Comparison of ENCODE assay signal across 8 cellular contexts in the genomic region with DNA sequence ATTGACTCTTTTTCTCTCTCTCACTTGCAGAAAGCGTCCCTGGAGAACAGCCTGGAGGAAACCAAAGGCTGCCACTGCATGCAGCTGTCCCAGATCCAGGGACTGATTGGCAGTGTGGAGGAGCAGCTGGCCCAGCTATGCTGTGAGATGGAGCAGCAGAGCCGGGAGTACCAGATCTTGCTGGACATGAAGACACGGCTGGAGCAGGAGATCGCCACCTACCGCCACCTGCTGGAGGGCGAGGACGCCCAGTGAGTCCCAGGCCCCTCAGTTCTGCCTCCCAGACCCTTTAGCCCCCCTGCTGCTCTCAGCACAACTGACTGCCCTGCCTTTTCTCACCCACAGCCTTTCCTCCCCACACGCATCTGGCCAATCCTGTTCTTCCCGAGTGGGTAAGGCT. TPM values are rescaled to one million over a fixed set of nuclear protein-coding genes. Genes with fewer than 3 reads are reported as not detected.
DNase-seq lines count a peak whose midpoint lies in the region; ATAC-seq and TF ChIP-seq lines count a peak whose summit lies in the region.
"Not testable (repeated sequence)": the region's sequence is repeated elsewhere in the genome, so short reads cannot be mapped to it uniquely, and the experiment has no call there.

No MANE protein-coding gene starts in this region.

- H3K36me3 ChIP-seq in BJ (ENCODE audit: control insufficient read depth, insufficient read depth, low read length); right lobe of liver: not testable (repeated sequence)

- 0% methylated on average over 1 of the region's 9 CpGs for WGBS in right lobe of liver (ENCODE audit: insufficient coverage, low coverage, low lambda C conversion rate, missing lambda C conversion rate)

- CTCF ChIA-PET in BJ (lab: Yijun Ruan, JAX) = not testable (repeated sequence)

- intact Hi-C loops in right lobe of liver (cut with DNase I) = not testable (repeated sequence)

- not testable (repeated sequence) for H3K27me3 Mint-ChIP-seq in endothelial cell (ENCODE audit: unreplicated experiment)

- not testable (repeated sequence) for H3K4me1 ChIP-seq in right lobe of liver

- H3K36me3 Mint-ChIP-seq in endothelial cell (ENCODE audit: low read depth, unreplicated experiment) = not testable (repeated sequence)

- not testable (repeated sequence) for H3K4me3 Mint-ChIP-seq in endothelial cell (ENCODE audit: unreplicated experiment)

- H3K4me3 ChIP-seq in BJ (ENCODE audit: low read depth, low read length); NB4 (ENCODE audit: low read depth, low read length); right lobe of liver: not testable (repeated sequence)

- POLR2A ChIA-PET in BJ (lab: Charles Lee) = not testable (repeated sequence)

- peak; percentile 46 to 66 (median 58) for ATAC-seq in right lobe of liver

- not testable (repeated sequence) for TF ChIP-seq POLR2A in NB4 (IDR thresholded peaks at IDR 0.05; ENCODE audit: extremely low read depth, insufficient read length); right lobe of liver (IDR thresholded peaks at IDR 0.05)

- H3K27me3 ChIP-seq in BJ (ENCODE audit: control insufficient read depth, insufficient read depth, low read length); right lobe of liver: not testable (repeated sequence)

- not testable (repeated sequence) for DNase-seq in BJ (ENCODE audit: low read depth); NB4 (ENCODE audit: low read depth)
- peak; percentile 48 to 49 for DNase-seq in activated CD4-positive, alpha-beta T cell treated with anti-CD3 and anti-CD28 coated beads, Interleukin-2, amount 50 U/mL, for 48 hours
- peak; percentile 78 for DNase-seq in activated effector memory CD4-positive, alpha-beta T cell treated with anti-CD3 and anti-CD28 coated beads, Interleukin-2, amount 50 U/mL, for 16 hours
- DNase-seq in endothelial cell (ENCODE audit: low spot score) (peak; percentile 80), right lobe of liver (peak; percentile 58 to 75 (median 72))
- peak in 2 of 3 donors; percentile 17 to 43 for DNase-seq in stimulated activated CD4-positive, alpha-beta T cell treated with anti-CD3 and anti-CD28 coated beads, Interleukin-12 subunit alpha, Interleukin-12 subunit beta, amount 100 ng/mL, for 48 hours (ENCODE audit: low read depth in 2 of 3, low spot score in 1 of 3)
- DNase-seq in stimulated activated CD8-positive, alpha-beta memory T cell treated with anti-CD3 and anti-CD28 coated beads, Interleukin-7, amount 100 ng/mL, for 1 hour (ENCODE audit: low read depth in 2 of 2) = peak; percentile 5 to 19

- H3K27ac ChIP-seq in right lobe of liver = not testable (repeated sequence)

- H3K4me1 Mint-ChIP-seq in endothelial cell (ENCODE audit: unreplicated experiment) = not testable (repeated sequence)

- peak; percentile 24; the same call in 1 of the 2 replicates for TF ChIP-seq CTCF in BJ (IDR thresholded peaks at IDR 0.05; ENCODE audit: insufficient read depth, low read depth, low read length)
- peak; percentile 3 for TF ChIP-seq CTCF in NB4 (IDR thresholded peaks at IDR 0.05; ENCODE audit: low read depth, low read length)
- not testable (repeated sequence) for TF ChIP-seq CTCF in endothelial cell (IDR thresholded peaks at IDR 0.05; ENCODE audit: unreplicated experiment)
- peak in 3 of 4 donors; percentile 7 to 24 (median 21) for TF ChIP-seq CTCF in right lobe of liver (IDR thresholded peaks at IDR 0.05)

- H3K27ac Mint-ChIP-seq in endothelial cell (ENCODE audit: unreplicated experiment) = not testable (repeated sequence)

- H3K9me3 Mint-ChIP-seq in endothelial cell (ENCODE audit: unreplicated experiment) = not testable (repeated sequence)

- H3K9me3 ChIP-seq in right lobe of liver = not testable (repeated sequence)

RNA-seq across cellular contexts. Expression of a gene that starts 34.5 kb away (rescaled TPM):
- 0.15 TPM in 1 of 2 replicates, not detected in the other for polyA plus RNA-seq in BJ (2011; rRNA removed)
- polyA minus RNA-seq in BJ (2011; rRNA and poly(A)+ RNA removed) = not detected in 2 replicates
- total RNA-seq in endothelial cell (ENCODE audit: unreplicated experiment) = 0.21 TPM
- total RNA-seq in right lobe of liver = 1 to 10 TPM in 1 of 6 experiments, under 1 TPM in 5; 0.16 to 1.6 (median 0.48) TPM
